In genomic region chr2:1837022-1837421, GRCh38 we compare ENCODE assay signal across 16 cellular contexts.
DNase-seq lines count a peak whose midpoint lies in the region; ATAC-seq lines count a peak whose summit lies in the region.
"Had no signal": no experiment of that assay in that cellular context is flagged by ENCODE, and none has a peak within 500 bp of the region (broad histone marks: within the 10 kb centered on the region; RNA-seq: fewer than 3 reads in every experiment).

No MANE protein-coding gene starts in this region.

- no peaks in the 10 kb centered on the region for H3K9me3 ChIP-seq in Karpas-422 (ENCODE audit: low read length)
- H3K9me3 ChIP-seq: sigmoid colon had no signal

- ATAC-seq in HG03039 (IDR thresholded peaks at IDR 0.05; ENCODE audit: unreplicated experiment) (no peak), esophagus mucosa (no peak)
- ATAC-seq: activated CD8-positive, alpha-beta memory T cell treated with anti-CD3 and anti-CD28 coated beads, Interleukin-2, amount 10 ng/mL, durations not matched to agents 7 days and 5 days had no signal

- no peak overlapping the region for H3K9ac ChIP-seq in Karpas-422 (ENCODE audit: low read length)

- no peak overlapping the region for H2AFZ ChIP-seq in Karpas-422 (ENCODE audit: low read length)

- DNase-seq in AG08396 (ENCODE audit: low spot score) (peak; percentile 66), H7 (peak; percentile 84), NCI-H69 (lab: John Stamatoyannopoulos, UW) (peak; percentile 85), left kidney (ENCODE audit: low read depth, low spot score) (peak; percentile 77), inferior parietal cortex (ENCODE audit: extremely low spot score) (no peak), Karpas-422 (no peak)
- DNase-seq: activated CD4-positive, CD25-positive, alpha-beta regulatory T cell treated with anti-CD3 and anti-CD28 coated beads, Interleukin-2, amount 50 U/mL, for 72 hours; activated CD8-positive, alpha-beta memory T cell treated with anti-CD3 and anti-CD28 coated beads, Interleukin-2, amount 10 ng/mL, durations not matched to agents 7 days and 5 days; activated effector memory CD4-positive, alpha-beta T cell treated with Interleukin-2 at 50 U/mL for 16 hours; anterior cingulate cortex; NCI-H1930; sigmoid colon; stimulated activated CD4-positive, alpha-beta T cell treated with anti-CD3 and anti-CD28 coated beads, Interleukin-1b, Interleukin-23, amount 100 ng/mL, for 48 hours had no signal

- H3K4me3 ChIP-seq in H7 (ENCODE audit: insufficient read depth, low read depth, low read length) (no peak overlapping the region), Karpas-422 (ENCODE audit: low read length) (no peak overlapping the region)
- H3K4me3 ChIP-seq: sigmoid colon had no signal

- no peaks in the 10 kb centered on the region for H4K20me1 ChIP-seq in Karpas-422 (ENCODE audit: insufficient read depth, low read depth, low read length)

- H3K27me3 ChIP-seq in H7 (ENCODE audit: control insufficient read depth, insufficient read depth, low read length), result peaks cover 2% of the 10 kb centered on the region
- H3K27me3 ChIP-seq in Karpas-422 (ENCODE audit: low read length), result no peaks in the 10 kb centered on the region
- H3K27me3 ChIP-seq: sigmoid colon had no signal

- H3K9me2 ChIP-seq in Karpas-422 (replicated peaks; ENCODE audit: insufficient read depth, low read length), result no peaks in the 10 kb centered on the region

- no peak overlapping the region for H3K27ac ChIP-seq in Karpas-422 (ENCODE audit: low read length)
- H3K27ac ChIP-seq: epithelial cell of prostate, sigmoid colon had no signal

- H3K4me1 ChIP-seq in Karpas-422 (ENCODE audit: low read length), result no peaks in the 10 kb centered on the region
- H3K4me1 ChIP-seq: sigmoid colon had no signal

- H3K36me3 ChIP-seq in H7 (replicated peaks; ENCODE audit: control insufficient read depth, insufficient read depth, low read length) (no peaks in the 10 kb centered on the region), Karpas-422 (ENCODE audit: insufficient read depth, low read length) (no peaks in the 10 kb centered on the region)
- H3K36me3 ChIP-seq: sigmoid colon had no signal

- H3K4me2 ChIP-seq in Karpas-422 (ENCODE audit: low read depth, low read length, poor library complexity, severe bottlenecking), result no peak overlapping the region

- H3K79me2 ChIP-seq in Karpas-422 (ENCODE audit: low read length), result no peaks in the 10 kb centered on the region

Comparison
In these comparisons a context has a peak if more than half of its experiments do, and no peak if none do; other contexts are left out.
1. DNase-seq: peak in AG08396 (single experiment), H7 (single experiment), NCI-H69 (single experiment) and left kidney (single experiment); none in inferior parietal cortex (single experiment) and Karpas-422 (single experiment).